20 cellular contexts compared by ENCODE assay signal in genomic region chr3:47525617-47526016, GRCh38.
"Had no signal": no experiment of that assay in that cellular context is flagged by ENCODE, and none has a peak within 500 bp of the region (broad histone marks: within the 10 kb centered on the region; RNA-seq: fewer than 3 reads in every experiment).

No MANE protein-coding gene starts in this region.

- H3K4me3 ChIP-seq: SJSA1, SK-N-MC had no signal

- H3K9me3 ChIP-seq: SJSA1 had no signal

- H3K27ac ChIP-seq: SJSA1, SK-N-MC had no signal

- DNase-seq: KBM-7, MM.1S, NCI-H1092 treated with DMSO at 0.1 percent for 48 hours, NCI-H1436, NCI-H187, NCI-H2029, NCI-H2081 treated with DMSO at 0.1 percent for 48 hours, NCI-H2171, NCI-H226, NCI-H446, NCI-H510A, NCI-H524 treated with DMSO at 0.1 percent for 48 hours, NCI-H69, NCI-H774, Right ventricle myocardium superior, RPMI8226, SIG-M5, SW 1271 had no signal

- H3K27me3 ChIP-seq: SJSA1 had no signal

- H3K36me3 ChIP-seq: SJSA1 had no signal
